16 cellular contexts compared by ENCODE assay signal in the genomic region with DNA sequence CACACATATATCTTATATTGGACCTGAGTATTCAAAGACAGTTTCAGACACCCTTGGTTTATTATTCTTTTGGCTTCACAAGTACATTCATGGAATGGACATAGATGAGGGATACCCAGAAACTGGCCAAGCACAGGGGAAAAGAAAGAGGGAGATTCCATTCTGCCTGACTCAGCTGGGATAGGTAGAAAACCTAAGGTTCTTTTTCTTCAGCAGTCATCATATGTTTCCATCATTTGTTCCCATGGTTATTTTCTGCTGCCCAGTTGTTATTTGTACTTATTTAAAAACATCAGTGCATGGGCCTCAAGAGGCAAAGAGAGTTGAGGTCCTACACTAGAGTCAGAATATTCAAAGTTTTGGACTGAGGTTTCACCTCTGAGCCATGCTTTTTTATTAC.
"Had no signal": no experiment of that assay in that cellular context is flagged by ENCODE, and none has a peak within 500 bp of the region (broad histone marks: within the 10 kb centered on the region; RNA-seq: fewer than 3 reads in every experiment).

No MANE protein-coding gene starts in this region.

- H3K36me3 ChIP-seq: cardiac muscle cell, colonic mucosa, lower lobe of right lung had no signal

- H3K4me3 ChIP-seq: cardiac muscle cell, colonic mucosa, lower lobe of right lung, testis had no signal

- H3K27ac ChIP-seq: cardiac muscle cell, colonic mucosa, lower lobe of right lung had no signal

- H3K27me3 ChIP-seq: cardiac muscle cell, colonic mucosa, testis had no signal

- ATAC-seq: left cardiac atrium, lower lobe of right lung, right cardiac atrium had no signal

- H3K9me3 ChIP-seq: colonic mucosa, lower lobe of right lung, testis had no signal

- H3K4me1 ChIP-seq: colonic mucosa, lower lobe of right lung had no signal

- DNase-seq: activated CD4-positive, alpha-beta memory T cell treated with anti-CD3 and anti-CD28 coated beads for 36 hours; activated gamma-delta T cell treated with Interleukin-2 at 50 U/mL for 16 hours; activated naive CD8-positive, alpha-beta T cell treated with anti-CD3 and anti-CD28 coated beads, Interleukin-2, amount 10 ng/mL, durations not matched to agents 7 days and 5 days; activated T-cell treated with anti-CD3 and anti-CD28 coated beads, Interleukin-2, amount 50 U/mL, for 48 hours; anterior cingulate cortex; colonic mucosa; hypothalamus; left cardiac atrium; lower lobe of right lung; naive B cell; posterior cingulate gyrus; right cardiac atrium; stimulated activated CD4-positive, alpha-beta T cell treated with anti-CD3 and anti-CD28 coated beads, Interleukin-2, amount 100 ng/mL, for 24 hours; stimulated activated naive CD4-positive, alpha-beta T cell treated with Interleukin-2 at 50 U/mL for 16 hours; testis had no signal
